1 cellular context compared by ENCODE assay signal in genomic region chr16:30882429-30883310, GRCh38.
TF ChIP-seq lines count a peak whose summit lies in the region.

No MANE protein-coding gene starts in this region.

TF ChIP-seq in HepG2, 621 proteins besides CTCF, POLR2A, EP300 and RAD21:
- TF ChIP-seq ELF1 (CRISPR knock-in tag; IDR thresholded peaks at IDR 0.05) (peak; percentile 47; the same call in 1 of the 2 replicates), SAP130 (CRISPR knock-in tag; IDR thresholded peaks at IDR 0.05; ENCODE audit: low read depth) (peak; percentile 21; the same call in 1 of the 2 replicates), ZNF362 (CRISPR knock-in tag; IDR thresholded peaks at IDR 0.05; ENCODE audit: borderline replicate concordance) (peak; percentile 16; the same call in 1 of the 2 replicates), U2AF1 (optimal IDR thresholded peaks at IDR 0.05; ENCODE audit: low read depth, low read length) (no peak), SOX13 (IDR thresholded peaks at IDR 0.05) (no peak), SOX13 (CRISPR knock-in tag; conservative IDR thresholded peaks at IDR 0.05 in 1 of 2, IDR thresholded peaks at IDR 0.05 in 1 of 2) (no peak), HOXD1 (CRISPR knock-in tag; IDR thresholded peaks at IDR 0.05) (no peak), ZNF549 (CRISPR knock-in tag; IDR thresholded peaks at IDR 0.05) (no peak), FOXC1 (CRISPR knock-in tag; IDR thresholded peaks at IDR 0.05; ENCODE audit: borderline replicate concordance) (0 out of 2 replicates have a peak, but pooled peaks have one; percentile 15), MATR3 (CRISPR knock-in tag; IDR thresholded peaks at IDR 0.05) (no peak), ZNF556 (CRISPR knock-in tag; IDR thresholded peaks at IDR 0.05; ENCODE audit: borderline replicate concordance) (no peak), SP2 (CRISPR knock-in tag; IDR thresholded peaks at IDR 0.05) (no peak)
TF ChIP-seq in HepG2: peak in this region for 4.
